8 cellular contexts compared by ENCODE assay signal in genomic region chr5:69042915-69043795, GRCh38.
DNase-seq lines count a peak whose midpoint lies in the region; ATAC-seq, FAIRE-seq and TF ChIP-seq lines count a peak whose summit lies in the region.

No MANE protein-coding gene starts in this region.

- no peaks in the 10 kb centered on the region for H3K36me3 Mint-ChIP-seq in nephron (ENCODE audit: low read depth)

- H3K4me3 Mint-ChIP-seq in nephron, result peak overlapping the region; percentile 73 to 85 (median 84)

- peak overlapping the region; percentile 48 for H3K4me3 ChIP-seq in fibroblast of mammary gland (ENCODE audit: control insufficient read depth, low read depth, low read length)

- DNase-seq in DMS53 treated with DMSO at 0.1 percent for 48 hours (lab: John Stamatoyannopoulos, UW; ENCODE audit: unreplicated experiment) (peak; percentile 88), Kasumi-1 (lab: John Stamatoyannopoulos, UW) (peak; percentile 93 to 98), RCC 7860 (ENCODE audit: low spot score) (peak; percentile 60), activated T-helper 1 cell treated with Interleukin-2 at 50 U/mL for 16 hours (ENCODE audit: low read depth) (peak; percentile 63), fibroblast of mammary gland (ENCODE audit: low read depth) (peak; percentile 93)
- peak; percentile 80 for DNase-seq in stimulated activated naive CD8-positive, alpha-beta T cell treated with anti-CD3 and anti-CD28 coated beads, Interleukin-15, Interleukin-2, amounts not matched to agents 100 U/mL and 50 U/mL, for 24 hours

- H3K4me1 Mint-ChIP-seq in nephron, result peaks cover 5% of the 10 kb centered on the region

- FAIRE-seq in RCC 7860 (lab: Jason Lieb, UNC), result peak; percentile 28

- ATAC-seq in GM21737 (IDR thresholded peaks at IDR 0.05; ENCODE audit: unreplicated experiment), result peak; percentile 85
- ATAC-seq in stimulated activated naive CD8-positive, alpha-beta T cell treated with anti-CD3 and anti-CD28 coated beads, Interleukin-15, Interleukin-2, amounts not matched to agents 100 U/mL and 50 U/mL, for 24 hours, result peak; percentile 92

- no peaks in the 10 kb centered on the region for H3K27me3 Mint-ChIP-seq in nephron (ENCODE audit: low read depth)

- peak overlapping the region; percentile 76 to 98 (median 83) for H3K27ac Mint-ChIP-seq in nephron

- TF ChIP-seq CTCF in fibroblast of mammary gland (conservative IDR thresholded peaks at IDR 0.05; ENCODE audit: control insufficient read depth, insufficient read depth, low read depth, low read length) (peak; percentile 84), nephron (IDR thresholded peaks at IDR 0.05; ENCODE audit: unreplicated experiment in 3 of 3) (peak; percentile 90 to 91 (median 91))

- H3K9me3 Mint-ChIP-seq in nephron, result no peaks in the 10 kb centered on the region

Comparison
In these comparisons a context has a peak if more than half of its experiments do, and no peak if none do; other contexts are left out.
1. Peak in every context shown above with its lines: DNase-seq, ATAC-seq and H3K4me3 ChIP-seq.